24 cellular contexts compared by ENCODE assay signal in genomic region chr2:99619211-99619610, GRCh38.
DNase-seq lines count a peak whose midpoint lies in the region; ATAC-seq and TF ChIP-seq lines count a peak whose summit lies in the region.
"Had no signal": no experiment of that assay in that cellular context is flagged by ENCODE, and none has a peak within 500 bp of the region (broad histone marks: within the 10 kb centered on the region; RNA-seq: fewer than 3 reads in every experiment).

No MANE protein-coding gene starts in this region.

- no peak overlapping the region for H3K9ac ChIP-seq in OCI-LY1 (ENCODE audit: low read length)
- H3K9ac ChIP-seq: KMS-11 had no signal

- peak overlapping the region; percentile 15 for H3K27ac ChIP-seq in right cardiac atrium (ENCODE audit: low read length)
- H3K27ac ChIP-seq in left ventricle myocardium inferior (replicated peaks) = no peak overlapping the region
- H3K27ac ChIP-seq in OCI-LY1 (ENCODE audit: low read depth, low read length, poor library complexity, severe bottlenecking) = peak overlapping the region; percentile 37
- H3K27ac ChIP-seq in CD8-positive, alpha-beta T cell (ENCODE audit: low read depth, low read length) = no peak overlapping the region
- H3K27ac ChIP-seq: KMS-11, RWPE1 had no signal

- intact Hi-C loops in right cardiac atrium (cut with DNase I) = no loop called here
- intact Hi-C loops in left ventricle myocardium inferior (cut with micrococcal nuclease) = no loop called here
- intact Hi-C loops in CD8-positive, alpha-beta T cell (cut with DNase I, micrococcal nuclease) = no loop called here

- CTCF ChIA-PET in CD8-positive, alpha-beta T cell (lab: Charles Lee) = no interaction called here
- CTCF ChIA-PET in HEK293T (lab: Yijun Ruan, JAX) = interaction anchor here (1.5 kb wide), 1 partner anchor 60 kb away, joined by 4 read pairs; no protein-coding TSS in a partner anchor

- ATAC-seq in right cardiac atrium = peak in 1 of 2 donors; percentile 23
- ATAC-seq in CD8-positive, alpha-beta T cell = no peak
- ATAC-seq: Panc1 had no signal

- H3K27ac Mint-ChIP-seq in nephron progenitor cell = peak overlapping the region; percentile 95
- no peak overlapping the region for H3K27ac Mint-ChIP-seq in CD8-positive, alpha-beta T cell
- no peak overlapping the region for H3K27ac Mint-ChIP-seq in endothelial cell (ENCODE audit: unreplicated experiment)
- H3K27ac Mint-ChIP-seq: CD4-positive, alpha-beta memory T cell had no signal

- H3K36me3 Mint-ChIP-seq in nephron progenitor cell (ENCODE audit: low read depth) (peaks cover 34% of the 10 kb centered on the region), endothelial cell (ENCODE audit: low read depth, unreplicated experiment) (no peaks in the 10 kb centered on the region)
- H3K36me3 Mint-ChIP-seq in CD8-positive, alpha-beta T cell = no peaks in the 10 kb centered on the region
- H3K36me3 Mint-ChIP-seq: CD4-positive, alpha-beta memory T cell had no signal

- H3K4me3 Mint-ChIP-seq in nephron progenitor cell (no peak overlapping the region), endothelial cell (ENCODE audit: unreplicated experiment) (no peak overlapping the region)
- no peak overlapping the region for H3K4me3 Mint-ChIP-seq in CD8-positive, alpha-beta T cell
- H3K4me3 Mint-ChIP-seq: CD4-positive, alpha-beta memory T cell had no signal

- POLR2A ChIA-PET in CD8-positive, alpha-beta T cell (lab: Charles Lee) = no interaction called here
- POLR2A ChIA-PET in HEK293T (lab: Yijun Ruan, JAX) = no interaction called here

- no peaks in the 10 kb centered on the region for H3F3A ChIP-seq in OCI-LY1 (ENCODE audit: insufficient read depth, low read length)

- H3K27me3 Mint-ChIP-seq in nephron progenitor cell (ENCODE audit: low read depth, poor library complexity) = no peaks in the 10 kb centered on the region
- H3K27me3 Mint-ChIP-seq in CD8-positive, alpha-beta T cell (ENCODE audit: low read depth) = no peaks in the 10 kb centered on the region
- no peaks in the 10 kb centered on the region for H3K27me3 Mint-ChIP-seq in endothelial cell (ENCODE audit: unreplicated experiment)
- H3K27me3 Mint-ChIP-seq: CD4-positive, alpha-beta memory T cell; IgD-negative memory B cell had no signal

- TF ChIP-seq CTCF in left ventricle myocardium inferior (IDR thresholded peaks at IDR 0.05; ENCODE audit: borderline replicate concordance) (no peak), OCI-LY1 (IDR thresholded peaks at IDR 0.05; ENCODE audit: low read length) (no peak; the same call in 1 of the 2 replicates), nephron progenitor cell (IDR thresholded peaks at IDR 0.05) (no peak), endothelial cell (IDR thresholded peaks at IDR 0.05; ENCODE audit: unreplicated experiment) (no peak)
- TF ChIP-seq CTCF in CD8-positive, alpha-beta T cell (IDR thresholded peaks at IDR 0.05) = no peak

- H3K9me3 ChIP-seq in right cardiac atrium (ENCODE audit: control insufficient read depth, low read length) = no peaks in the 10 kb centered on the region
- H3K9me3 ChIP-seq in left ventricle myocardium inferior (replicated peaks) = no peaks in the 10 kb centered on the region
- no peaks in the 10 kb centered on the region for H3K9me3 ChIP-seq in OCI-LY1 (ENCODE audit: low read length)
- H3K9me3 ChIP-seq in CD8-positive, alpha-beta T cell (ENCODE audit: low read length) = no peaks in the 10 kb centered on the region
- H3K9me3 ChIP-seq: Caco-2 had no signal

- H3K36me3 ChIP-seq in left ventricle myocardium inferior (no peaks in the 10 kb centered on the region), OCI-LY1 (ENCODE audit: insufficient read depth, low read length) (peaks cover 27% of the 10 kb centered on the region)
- no peaks in the 10 kb centered on the region for H3K36me3 ChIP-seq in CD8-positive, alpha-beta T cell (ENCODE audit: insufficient read depth, low read length)

- H3K79me2 ChIP-seq in OCI-LY1 (ENCODE audit: insufficient read depth, low read length) = no peaks in the 10 kb centered on the region

- H3K4me2 ChIP-seq in OCI-LY1 (ENCODE audit: low read length) = no peak overlapping the region
- H3K4me2 ChIP-seq: KMS-11 had no signal

- H3K4me1 Mint-ChIP-seq in nephron progenitor cell = peaks cover 84% of the 10 kb centered on the region
- no peaks in the 10 kb centered on the region for H3K4me1 Mint-ChIP-seq in CD8-positive, alpha-beta T cell (ENCODE audit: low read depth)
- no peaks in the 10 kb centered on the region for H3K4me1 Mint-ChIP-seq in endothelial cell (ENCODE audit: unreplicated experiment)

- DNase-seq in right cardiac atrium (no peak), left ventricle myocardium inferior (no peak), nephron progenitor cell (no peak), HEK293T (ENCODE audit: extremely low spot score) (no peak), endothelial cell (ENCODE audit: low spot score) (no peak)
- no peak for DNase-seq in CD8-positive, alpha-beta T cell
- DNase-seq: Caco-2; CD4-positive, alpha-beta memory T cell; GF-D8; HCEC 1CT; MM.1S; NCI-H1048; NCI-H1417 treated with DMSO at 0.1 percent for 48 hours; NCI-H1694 treated with DMSO at 0.1 percent for 48 hours; NCI-H2081; NCI-H2171 treated with DMSO at 0.1 percent for 48 hours; NCI-H345; NCI-H510A treated with DMSO at 0.1 percent for 48 hours; SHP77 treated with DMSO at 0.1 percent for 48 hours had no signal

- no peaks in the 10 kb centered on the region for H4K20me1 ChIP-seq in OCI-LY1 (ENCODE audit: insufficient read depth, low read length)

- no peaks in the 10 kb centered on the region for H3K27me3 ChIP-seq in right cardiac atrium (ENCODE audit: control insufficient read depth, insufficient read depth)
- no peaks in the 10 kb centered on the region for H3K27me3 ChIP-seq in left ventricle myocardium inferior (ENCODE audit: low read depth)
- no peaks in the 10 kb centered on the region for H3K27me3 ChIP-seq in OCI-LY1 (ENCODE audit: insufficient read depth, low read length)
- H3K27me3 ChIP-seq in CD8-positive, alpha-beta T cell (ENCODE audit: insufficient read depth, low read length) = no peaks in the 10 kb centered on the region

- H3K4me3 ChIP-seq in right cardiac atrium (ENCODE audit: low read length) = no peak overlapping the region
- H3K4me3 ChIP-seq in left ventricle myocardium inferior = no peak overlapping the region
- H3K4me3 ChIP-seq in OCI-LY1 (ENCODE audit: low read depth, low read length, poor library complexity, severe bottlenecking) = no peak overlapping the region
- H3K4me3 ChIP-seq in CD8-positive, alpha-beta T cell (ENCODE audit: low read depth, low read length) = no peak overlapping the region

- H2AFZ ChIP-seq in OCI-LY1 (ENCODE audit: low read length) = no peak overlapping the region

- no peaks in the 10 kb centered on the region for H3K9me2 ChIP-seq in OCI-LY1 (ENCODE audit: low read depth, low read length)

- 66% methylated on average over 2 of the region's 2 CpGs for WGBS in right cardiac atrium

- H3K9me3 Mint-ChIP-seq in nephron progenitor cell (peaks cover 13% of the 10 kb centered on the region), endothelial cell (ENCODE audit: unreplicated experiment) (no peaks in the 10 kb centered on the region)
- H3K9me3 Mint-ChIP-seq in CD8-positive, alpha-beta T cell = no peaks in the 10 kb centered on the region
- H3K9me3 Mint-ChIP-seq: CD4-positive, alpha-beta memory T cell; IgD-negative memory B cell had no signal

- peaks cover 8% of the 10 kb centered on the region for H3K4me1 ChIP-seq in right cardiac atrium (ENCODE audit: control insufficient read depth, insufficient read depth, low read length)
- H3K4me1 ChIP-seq in left ventricle myocardium inferior = peaks cover 39% of the 10 kb centered on the region
- peaks cover 28% of the 10 kb centered on the region for H3K4me1 ChIP-seq in OCI-LY1 (ENCODE audit: insufficient read depth, low read length, severe bottlenecking)
- no peaks in the 10 kb centered on the region for H3K4me1 ChIP-seq in CD8-positive, alpha-beta T cell (ENCODE audit: insufficient read depth, low read length)
- H3K4me1 ChIP-seq: Caco-2 had no signal

TF ChIP-seq in HEK293T, 16 proteins besides CTCF, POLR2A, EP300 and RAD21:
- TF ChIP-seq TARDBP (IDR thresholded peaks at IDR 0.05) = no peak
- TF ChIP-seq SUZ12 (IDR thresholded peaks at IDR 0.05) = no peak
- no peak for TF ChIP-seq FOXK2 (IDR thresholded peaks at IDR 0.05)
- TF ChIP-seq ARNT (IDR thresholded peaks at IDR 0.05) = no peak
- no peak for TF ChIP-seq HDGF (IDR thresholded peaks at IDR 0.05; ENCODE audit: borderline replicate concordance)
- TF ChIP-seq CTBP1 (IDR thresholded peaks at IDR 0.05; ENCODE audit: borderline replicate concordance) = no peak
- no peak for TF ChIP-seq FOXM1 (IDR thresholded peaks at IDR 0.05; ENCODE audit: borderline replicate concordance)
- TF ChIP-seq ELF4 (IDR thresholded peaks at IDR 0.05) = no peak
- TF ChIP-seq BHLHE40 (IDR thresholded peaks at IDR 0.05; ENCODE audit: borderline replicate concordance) = no peak
- TF ChIP-seq FOXA1 (IDR thresholded peaks at IDR 0.05) = no peak

Comparison
In these comparisons a context has a peak if more than half of its experiments do, and no peak if none do; other contexts are left out.
1. H3K27ac ChIP-seq: peak in right cardiac atrium (single experiment) and OCI-LY1 (single experiment); none in left ventricle myocardium inferior (single experiment) and CD8-positive, alpha-beta T cell (single experiment).